In the genomic region with DNA sequence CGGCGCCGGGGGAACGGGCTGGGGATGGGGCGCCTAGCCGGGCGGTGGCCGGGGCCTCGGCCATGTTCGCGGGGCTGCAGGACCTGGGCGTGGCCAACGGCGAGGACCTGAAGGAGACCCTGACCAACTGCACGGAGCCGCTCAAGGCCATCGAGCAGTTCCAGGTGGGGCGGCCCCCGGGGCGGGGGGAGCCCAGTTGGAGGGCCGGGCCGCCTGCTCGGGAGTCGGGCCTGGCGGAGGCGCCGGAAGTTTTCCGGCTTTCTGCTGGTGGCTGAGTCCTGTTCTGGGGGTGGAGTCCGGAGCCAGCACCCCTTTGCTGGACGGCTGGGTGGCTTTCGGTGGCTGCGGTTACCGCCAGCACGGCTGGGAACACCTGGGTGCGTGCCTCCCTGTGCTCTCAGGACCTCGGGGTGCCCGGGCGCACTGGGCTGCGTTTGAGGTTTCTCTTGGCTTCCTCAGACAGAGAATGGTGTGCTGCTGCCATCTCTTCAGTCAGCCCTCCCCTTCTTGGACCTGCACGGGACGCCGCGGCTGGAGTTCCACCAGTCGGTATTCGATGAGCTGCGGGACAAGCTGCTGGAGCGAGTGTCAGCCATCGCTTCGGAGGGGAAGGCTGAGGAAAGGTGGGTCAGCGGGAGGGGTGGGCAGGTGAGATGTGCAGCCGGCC, we compare ENCODE assay signal across 1 cellular context.
TF ChIP-seq lines count a peak whose summit lies in the region.

No MANE protein-coding gene starts in this region.

TF ChIP-seq in GM12878, 131 proteins besides CTCF, POLR2A, EP300 and RAD21:
- TF ChIP-seq TBL1XR1 (IDR thresholded peaks at IDR 0.05; ENCODE audit: low read depth, low read length) (no peak), CHD1 (IDR thresholded peaks at IDR 0.05; ENCODE audit: low read depth, low read length) (0 out of 2 replicates have a peak, but pooled peaks have one; percentile 17), ZNF622 (IDR thresholded peaks at IDR 0.05) (no peak), TCF3 (IDR thresholded peaks at IDR 0.05; ENCODE audit: borderline replicate concordance, insufficient read depth, low read depth, low read length) (0 out of 2 replicates have a peak, but pooled peaks have one; percentile 57), ETV6 (conservative IDR thresholded peaks at IDR 0.05 in 1 of 2, IDR thresholded peaks at IDR 0.05 in 1 of 2; ENCODE audit: borderline replicate concordance in 1 of 2, low read depth in 1 of 2) (0 out of 4 replicates have a peak, but pooled peaks of 1 of the 2 experiments have one; percentile 38), ZNF687 (IDR thresholded peaks at IDR 0.05) (no peak), BMI1 (IDR thresholded peaks at IDR 0.05; ENCODE audit: borderline replicate concordance) (no peak), RUNX3 (IDR thresholded peaks at IDR 0.05; ENCODE audit: low read length) (peak; percentile 54; the same call in 1 of the 2 replicates), BCLAF1 (IDR thresholded peaks at IDR 0.05) (no peak), YY1 (IDR thresholded peaks at IDR 0.05; ENCODE audit: low read depth, low read length) (peak; percentile 75), ZNF592 (IDR thresholded peaks at IDR 0.05) (no peak), GATAD2B (conservative IDR thresholded peaks at IDR 0.05; ENCODE audit: low read depth) (peak; percentile 78; the same call in 1 of the 2 replicates), SREBF1 (IDR thresholded peaks at IDR 0.05; ENCODE audit: low read length) (no peak), ELK1 (IDR thresholded peaks at IDR 0.05; ENCODE audit: low read depth, low read length) (no peak), CBFB (IDR thresholded peaks at IDR 0.05; ENCODE audit: low read depth) (0 out of 2 replicates have a peak, but pooled peaks have one; percentile 14), LARP7 (IDR thresholded peaks at IDR 0.05) (peak; percentile 20; the same call in 1 of the 2 replicates), CHD2 (IDR thresholded peaks at IDR 0.05; ENCODE audit: borderline replicate concordance, low read depth, low read length) (no peak), SIX5 (IDR thresholded peaks at IDR 0.05; ENCODE audit: low read depth, low read length, severe bottlenecking) (no peak), TAF1 (IDR thresholded peaks at IDR 0.05; ENCODE audit: borderline replicate concordance, low read depth, low read length) (no peak; the same call in 1 of the 2 replicates), NRF1 (conservative IDR thresholded peaks at IDR 0.05; ENCODE audit: low read depth, low read length) (no peak), STAT1 (conservative IDR thresholded peaks at IDR 0.05) (no peak), ASH2L (IDR thresholded peaks at IDR 0.05; ENCODE audit: borderline replicate concordance, low read depth) (peak; percentile 82; the same call in 1 of the 2 replicates), CBX3 (IDR thresholded peaks at IDR 0.05; ENCODE audit: borderline replicate concordance, low read depth) (no peak), NKRF (conservative IDR thresholded peaks at IDR 0.05) (no peak; the same call in 1 of the 2 replicates)
- TF ChIP-seq, protein P1, sequence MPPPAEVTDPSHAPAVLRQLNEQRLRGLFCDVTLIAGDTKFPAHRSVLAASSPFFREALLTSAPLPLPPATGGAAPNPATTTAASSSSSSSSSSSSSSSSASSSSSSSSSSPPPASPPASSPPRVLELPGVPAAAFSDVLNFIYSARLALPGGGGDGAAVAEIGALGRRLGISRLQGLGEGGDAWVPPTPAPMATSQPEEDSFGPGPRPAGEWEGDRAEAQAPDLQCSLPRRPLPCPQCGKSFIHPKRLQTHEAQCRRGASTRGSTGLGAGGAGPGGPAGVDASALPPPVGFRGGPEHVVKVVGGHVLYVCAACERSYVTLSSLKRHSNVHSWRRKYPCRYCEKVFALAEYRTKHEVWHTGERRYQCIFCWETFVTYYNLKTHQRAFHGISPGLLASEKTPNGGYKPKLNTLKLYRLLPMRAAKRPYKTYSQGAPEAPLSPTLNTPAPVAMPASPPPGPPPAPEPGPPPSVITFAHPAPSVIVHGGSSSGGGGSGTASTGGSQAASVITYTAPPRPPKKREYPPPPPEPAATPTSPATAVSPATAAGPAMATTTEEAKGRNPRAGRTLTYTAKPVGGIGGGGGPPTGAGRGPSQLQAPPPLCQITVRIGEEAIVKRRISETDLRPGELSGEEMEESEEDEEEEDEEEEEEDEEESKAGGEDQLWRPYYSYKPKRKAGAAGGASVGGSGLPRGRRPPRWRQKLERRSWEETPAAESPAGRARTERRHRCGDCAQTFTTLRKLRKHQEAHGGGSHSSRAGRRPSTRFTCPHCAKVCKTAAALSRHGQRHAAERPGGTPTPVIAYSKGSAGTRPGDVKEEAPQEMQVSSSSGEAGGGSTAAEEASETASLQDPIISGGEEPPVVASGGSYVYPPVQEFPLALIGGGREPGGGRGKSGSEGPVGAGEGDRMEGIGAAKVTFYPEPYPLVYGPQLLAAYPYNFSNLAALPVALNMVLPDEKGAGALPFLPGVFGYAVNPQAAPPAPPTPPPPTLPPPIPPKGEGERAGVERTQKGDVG (CRISPR knock-in tag; IDR thresholded peaks at IDR 0.05), result no peak
- TF ChIP-seq, protein P2, sequence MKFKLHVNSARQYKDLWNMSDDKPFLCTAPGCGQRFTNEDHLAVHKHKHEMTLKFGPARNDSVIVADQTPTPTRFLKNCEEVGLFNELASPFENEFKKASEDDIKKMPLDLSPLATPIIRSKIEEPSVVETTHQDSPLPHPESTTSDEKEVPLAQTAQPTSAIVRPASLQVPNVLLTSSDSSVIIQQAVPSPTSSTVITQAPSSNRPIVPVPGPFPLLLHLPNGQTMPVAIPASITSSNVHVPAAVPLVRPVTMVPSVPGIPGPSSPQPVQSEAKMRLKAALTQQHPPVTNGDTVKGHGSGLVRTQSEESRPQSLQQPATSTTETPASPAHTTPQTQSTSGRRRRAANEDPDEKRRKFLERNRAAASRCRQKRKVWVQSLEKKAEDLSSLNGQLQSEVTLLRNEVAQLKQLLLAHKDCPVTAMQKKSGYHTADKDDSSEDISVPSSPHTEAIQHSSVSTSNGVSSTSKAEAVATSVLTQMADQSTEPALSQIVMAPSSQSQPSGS (IDR thresholded peaks at IDR 0.05; ENCODE audit: low read length), result no peak
- TF ChIP-seq, protein P3, sequence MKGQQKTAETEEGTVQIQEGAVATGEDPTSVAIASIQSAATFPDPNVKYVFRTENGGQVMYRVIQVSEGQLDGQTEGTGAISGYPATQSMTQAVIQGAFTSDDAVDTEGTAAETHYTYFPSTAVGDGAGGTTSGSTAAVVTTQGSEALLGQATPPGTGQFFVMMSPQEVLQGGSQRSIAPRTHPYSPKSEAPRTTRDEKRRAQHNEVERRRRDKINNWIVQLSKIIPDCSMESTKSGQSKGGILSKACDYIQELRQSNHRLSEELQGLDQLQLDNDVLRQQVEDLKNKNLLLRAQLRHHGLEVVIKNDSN (IDR thresholded peaks at IDR 0.05; ENCODE audit: borderline replicate concordance, extremely low read length, insufficient read depth, low read depth, low read length), result no peak
TF ChIP-seq in GM12878: peak in this region for 9.
